15 cellular contexts compared by ENCODE assay signal in the genomic region with DNA sequence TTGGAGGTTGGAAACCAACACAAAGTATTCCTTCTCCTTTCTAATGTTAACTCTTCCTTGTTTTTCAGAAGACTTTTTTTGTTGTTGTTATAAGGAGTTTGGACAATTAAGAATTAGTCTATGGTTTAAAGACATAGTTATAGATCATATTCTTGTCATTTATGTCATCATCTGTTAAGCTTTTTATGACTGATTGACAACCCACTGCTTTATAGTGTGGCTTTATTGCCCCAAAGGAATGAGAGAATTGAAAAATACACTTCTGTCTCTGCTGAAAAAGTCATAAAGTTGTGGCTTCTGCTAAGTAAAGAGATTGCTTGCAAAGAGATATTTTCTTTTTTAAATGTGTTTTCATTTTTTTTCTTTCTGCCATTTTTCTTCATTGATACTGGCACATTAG.
DNase-seq lines count a peak whose midpoint lies in the region; ATAC-seq and TF ChIP-seq lines count a peak whose summit lies in the region.
"Had no signal": no experiment of that assay in that cellular context is flagged by ENCODE, and none has a peak within 500 bp of the region (broad histone marks: within the 10 kb centered on the region; RNA-seq: fewer than 3 reads in every experiment).

No MANE protein-coding gene starts in this region.

- no peaks in the 10 kb centered on the region for H3K79me2 ChIP-seq in osteoblast (ENCODE audit: insufficient read depth, low read length)

- peak overlapping the region; percentile 91 for H3K27ac ChIP-seq in osteoblast (ENCODE audit: low read depth, low read length)

- no peak for TF ChIP-seq CTCF in osteoblast (IDR thresholded peaks at IDR 0.05; ENCODE audit: extremely low read depth, low read depth, low read length)

- DNase-seq in HEK293T (ENCODE audit: extremely low spot score) (no peak), osteoblast (ENCODE audit: insufficient read length, low spot score, missing footprints) (no peak), H4 (ENCODE audit: low spot score) (no peak), NCI-H82 treated with DMSO at 0.1 percent for 48 hours (lab: John Stamatoyannopoulos, UW; ENCODE audit: unreplicated experiment) (no peak)
- no peak for DNase-seq in activated T-cell treated with anti-CD3 and anti-CD28 coated beads, Interleukin-2, amount 50 U/mL, for 48 hours
- DNase-seq: Calu3; CD4-positive, alpha-beta T cell; DMS 273 treated with DMSO at 0.1 percent for 48 hours; DMS79 had no signal

- H3K4me2 ChIP-seq in osteoblast (ENCODE audit: insufficient read depth, low read length): peak overlapping the region; percentile 37
- H3K4me2 ChIP-seq: A549 had no signal

- CTCF ChIA-PET in HEK293T (lab: Yijun Ruan, JAX): no interaction called here

- ATAC-seq in SK-N-SH treated with all-trans-retinoic acid at 6 μM for 48 hours (no peak), GM19035 (IDR thresholded peaks at IDR 0.05; ENCODE audit: unreplicated experiment) (no peak)
- ATAC-seq: A549, HCT116, HepG2 had no signal

- POLR2A ChIA-PET in HEK293T (lab: Yijun Ruan, JAX): interaction anchor here (0.6 to 1.0 kb wide), 2 partner anchors 26 to 66 kb away, joined by 3 to 4 read pairs; no protein-coding TSS in a partner anchor

- no peaks in the 10 kb centered on the region for H3K27me3 ChIP-seq in osteoblast (ENCODE audit: insufficient read depth, low read length)
- H3K27me3 ChIP-seq: BLaER1 treated with 17β-estradiol and CSF1 and Interleukin-3, amounts not matched to agents 10 nM and 100 nM had no signal

- H3K9me3 ChIP-seq in osteoblast (ENCODE audit: low read depth, low read length): no peaks in the 10 kb centered on the region

- no peaks in the 10 kb centered on the region for H3K36me3 ChIP-seq in osteoblast (ENCODE audit: insufficient read depth, low read length)
- H3K36me3 ChIP-seq: BLaER1 treated with 17β-estradiol and CSF1 and Interleukin-3, amounts not matched to agents 10 nM and 100 nM had no signal

- peaks cover 52% of the 10 kb centered on the region for H3K4me1 ChIP-seq in osteoblast (ENCODE audit: insufficient read depth, low read length)

- no peak overlapping the region for H2AFZ ChIP-seq in osteoblast (ENCODE audit: low read length)

- no peaks in the 10 kb centered on the region for H4K20me1 ChIP-seq in osteoblast (ENCODE audit: insufficient read depth, low read length)
- H4K20me1 ChIP-seq: BLaER1 treated with 17β-estradiol and CSF1 and Interleukin-3, amounts not matched to agents 10 nM and 100 nM had no signal

- no peak overlapping the region for H3K4me3 ChIP-seq in osteoblast (ENCODE audit: insufficient read depth, low read length)
- H3K4me3 ChIP-seq: A549; BLaER1 treated with 17β-estradiol and CSF1 and Interleukin-3, amounts not matched to agents 10 nM and 100 nM had no signal

TF ChIP-seq in HEK293T, 16 proteins besides CTCF, POLR2A, EP300 and RAD21:
- TF ChIP-seq CTBP1 (IDR thresholded peaks at IDR 0.05; ENCODE audit: borderline replicate concordance) (peak; percentile 83; the same call in 1 of the 2 replicates), SUZ12 (IDR thresholded peaks at IDR 0.05) (no peak), BHLHE40 (IDR thresholded peaks at IDR 0.05; ENCODE audit: borderline replicate concordance) (no peak), TARDBP (IDR thresholded peaks at IDR 0.05) (no peak), NFRKB (IDR thresholded peaks at IDR 0.05) (no peak), SP1 (IDR thresholded peaks at IDR 0.05) (no peak), PKNOX1 (IDR thresholded peaks at IDR 0.05) (peak; percentile 96), L3MBTL2 (conservative IDR thresholded peaks at IDR 0.05) (no peak), LEF1 (IDR thresholded peaks at IDR 0.05; ENCODE audit: borderline replicate concordance) (no peak), FOXK2 (IDR thresholded peaks at IDR 0.05) (no peak), FOXM1 (IDR thresholded peaks at IDR 0.05; ENCODE audit: borderline replicate concordance) (no peak), HDGF (IDR thresholded peaks at IDR 0.05; ENCODE audit: borderline replicate concordance) (no peak), ARNT (IDR thresholded peaks at IDR 0.05) (no peak)

TF ChIP-seq in SK-N-SH treated with all-trans-retinoic acid at 6 μM for 48 hours, 23 proteins besides CTCF, POLR2A, EP300 and RAD21:
- no peak for TF ChIP-seq ISL1 (CRISPR knock-in tag; IDR thresholded peaks at IDR 0.05)
- 0 out of 2 replicates have a peak, but pooled peaks have one; percentile 5 for TF ChIP-seq TOX (CRISPR knock-in tag; IDR thresholded peaks at IDR 0.05; ENCODE audit: borderline replicate concordance)
TF ChIP-seq in SK-N-SH treated with all-trans-retinoic acid at 6 μM for 48 hours: peak in this region for 1.
